Comparison of ENCODE assay signal across 20 cellular contexts in genomic region chrX:44042731-44043130, GRCh38.
DNase-seq lines count a peak whose midpoint lies in the region; ATAC-seq and TF ChIP-seq lines count a peak whose summit lies in the region.
"Had no signal": no experiment of that assay in that cellular context is flagged by ENCODE, and none has a peak within 500 bp of the region (broad histone marks: within the 10 kb centered on the region; RNA-seq: fewer than 3 reads in every experiment).

No MANE protein-coding gene starts in this region.

- no peak overlapping the region for H3K4me3 Mint-ChIP-seq in activated CD4-positive, alpha-beta memory T cell treated with anti-CD3 and anti-CD28 coated beads, Interleukin-2, amount 10 ng/mL, durations not matched to agents 7 days and 5 days
- H3K4me3 Mint-ChIP-seq: activated CD4-positive, alpha-beta T cell treated with anti-CD3 and anti-CD28 coated beads for 36 hours; activated T-cell treated with anti-CD3 and anti-CD28 coated beads, Interleukin-2, amount 50 U/mL, for 4 hours; central memory CD8-positive, alpha-beta T cell; mesothelial cell of epicardium; nephron had no signal

- DNase-seq in Caki2 (ENCODE audit: low read depth): peak; percentile 38
- DNase-seq in OCI-M1 (lab: John Stamatoyannopoulos, UW): peak; percentile 1
- DNase-seq in epithelial cell of prostate (ENCODE audit: low read depth, low spot score): no peak
- peak; percentile 95 for DNase-seq in kidney tubule cell (ENCODE audit: low spot score)
- no peak for DNase-seq in activated CD4-positive, alpha-beta memory T cell treated with anti-CD3 and anti-CD28 coated beads, Interleukin-2, amount 10 ng/mL, durations not matched to agents 7 days and 5 days
- DNase-seq in SK-N-DZ (ENCODE audit: low spot score): no peak
- no peak for DNase-seq in HEK293T (ENCODE audit: extremely low spot score)
- DNase-seq: activated CD4-positive, alpha-beta T cell treated with anti-CD3 and anti-CD28 coated beads for 36 hours; activated naive CD4-positive, alpha-beta T cell treated with anti-CD3 and anti-CD28 coated beads, Interleukin-2, amount 50 U/mL, for 16 hours; activated T-cell treated with anti-CD3 and anti-CD28 coated beads, Interleukin-2, amount 50 U/mL, for 4 hours; Caco-2; glutamatergic neuron; NCI-H69 had no signal

- H3K27me3 Mint-ChIP-seq in activated CD4-positive, alpha-beta memory T cell treated with anti-CD3 and anti-CD28 coated beads, Interleukin-2, amount 10 ng/mL, durations not matched to agents 7 days and 5 days: no peaks in the 10 kb centered on the region
- H3K27me3 Mint-ChIP-seq: activated CD4-positive, alpha-beta T cell treated with anti-CD3 and anti-CD28 coated beads for 36 hours; central memory CD8-positive, alpha-beta T cell had no signal

- H3K9me3 Mint-ChIP-seq in activated CD4-positive, alpha-beta memory T cell treated with anti-CD3 and anti-CD28 coated beads, Interleukin-2, amount 10 ng/mL, durations not matched to agents 7 days and 5 days: no peaks in the 10 kb centered on the region
- H3K9me3 Mint-ChIP-seq: activated T-cell treated with anti-CD3 and anti-CD28 coated beads, Interleukin-2, amount 50 U/mL, for 4 hours; central memory CD8-positive, alpha-beta T cell had no signal

- CTCF ChIA-PET in activated CD4-positive, alpha-beta memory T cell treated with anti-CD3 and anti-CD28 coated beads, Interleukin-2, amount 10 ng/mL, durations not matched to agents 7 days and 5 days (lab: Charles Lee): no interaction called here
- CTCF ChIA-PET in HEK293T (lab: Yijun Ruan, JAX): no interaction called here

- no peaks in the 10 kb centered on the region for H3K4me1 Mint-ChIP-seq in activated CD4-positive, alpha-beta memory T cell treated with anti-CD3 and anti-CD28 coated beads, Interleukin-2, amount 10 ng/mL, durations not matched to agents 7 days and 5 days
- H3K4me1 Mint-ChIP-seq: activated CD4-positive, alpha-beta T cell treated with anti-CD3 and anti-CD28 coated beads for 36 hours; central memory CD8-positive, alpha-beta T cell; mesothelial cell of epicardium; nephron had no signal

- POLR2A ChIA-PET in activated CD4-positive, alpha-beta memory T cell treated with anti-CD3 and anti-CD28 coated beads, Interleukin-2, amount 10 ng/mL, durations not matched to agents 7 days and 5 days (lab: Charles Lee): no interaction called here
- POLR2A ChIA-PET in HEK293T (lab: Yijun Ruan, JAX): no interaction called here

- in situ Hi-C loops in Caki2 (cut with HindIII; ENCODE audit: low pct_unique_long_range_greater_than_20kb, low sequenced_read_pairs): no loop called here

- no peak overlapping the region for H3K27ac Mint-ChIP-seq in activated CD4-positive, alpha-beta memory T cell treated with anti-CD3 and anti-CD28 coated beads, Interleukin-2, amount 10 ng/mL, durations not matched to agents 7 days and 5 days
- H3K27ac Mint-ChIP-seq: activated CD4-positive, alpha-beta T cell treated with anti-CD3 and anti-CD28 coated beads for 36 hours; mesothelial cell of epicardium; nephron had no signal

- H3K27ac ChIP-seq in epithelial cell of prostate: peak overlapping the region; percentile 46
- H3K27ac ChIP-seq: A549, BLaER1 had no signal

- no peaks in the 10 kb centered on the region for H3K36me3 Mint-ChIP-seq in activated CD4-positive, alpha-beta memory T cell treated with anti-CD3 and anti-CD28 coated beads, Interleukin-2, amount 10 ng/mL, durations not matched to agents 7 days and 5 days (ENCODE audit: low read depth)
- H3K36me3 Mint-ChIP-seq: mesothelial cell of epicardium had no signal

- no peak for ATAC-seq in HG03457 (IDR thresholded peaks at IDR 0.05; ENCODE audit: unreplicated experiment)
- ATAC-seq: A549; activated CD4-positive, alpha-beta T cell treated with anti-CD3 and anti-CD28 coated beads for 36 hours; activated T-cell treated with anti-CD3 and anti-CD28 coated beads, Interleukin-2, amount 50 U/mL, for 4 hours; left lobe of liver had no signal

TF ChIP-seq in HEK293T, 16 proteins besides CTCF, POLR2A, EP300 and RAD21:
- TF ChIP-seq HDGF (IDR thresholded peaks at IDR 0.05; ENCODE audit: borderline replicate concordance) (no peak), BHLHE40 (IDR thresholded peaks at IDR 0.05; ENCODE audit: borderline replicate concordance) (no peak)

Comparison
In these comparisons a context has a peak if more than half of its experiments do, and no peak if none do; other contexts are left out.
1. DNase-seq: peak in Caki2 (single experiment), OCI-M1 (single experiment) and kidney tubule cell (single experiment); none in epithelial cell of prostate (single experiment), activated CD4-positive, alpha-beta memory T cell treated with anti-CD3 and anti-CD28 coated beads, Interleukin-2, amount 10 ng/mL, durations not matched to agents 7 days and 5 days (single experiment), SK-N-DZ (single experiment) and HEK293T (single experiment).